In genomic region chr6:142933701-142934100, GRCh38 we compare ENCODE assay signal across 1 cellular context.
TF ChIP-seq lines count a peak whose summit lies in the region.

No MANE protein-coding gene starts in this region.

TF ChIP-seq in GM12878, 131 proteins besides CTCF, POLR2A, EP300 and RAD21:
- no peak for TF ChIP-seq JUNB (IDR thresholded peaks at IDR 0.05)
